Comparison of ENCODE assay signal across 31 cellular contexts in the genomic region with DNA sequence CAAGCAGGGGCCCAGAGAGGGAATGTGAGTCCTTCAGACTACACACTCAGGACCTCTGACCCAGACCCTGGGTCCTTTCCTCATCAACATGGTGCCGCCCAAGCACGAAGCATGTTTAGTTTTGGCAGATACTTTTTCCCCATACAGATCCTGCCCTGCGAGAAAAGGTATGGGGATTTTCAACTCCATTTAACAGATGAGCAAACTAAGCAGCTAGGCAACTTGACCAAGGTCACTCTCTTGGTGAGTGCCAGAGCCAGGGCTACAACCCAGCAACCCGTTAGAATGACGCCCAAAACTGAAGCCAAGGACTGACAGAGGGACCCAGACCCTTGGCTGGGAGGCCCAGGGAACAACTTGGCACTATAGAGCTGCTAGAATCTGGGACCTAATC. TPM values are rescaled to one million over a fixed set of nuclear protein-coding genes. Genes with fewer than 3 reads are reported as not detected.
"Had no signal": no experiment of that assay in that cellular context is flagged by ENCODE, and none has a peak within 500 bp of the region (broad histone marks: within the 10 kb centered on the region; RNA-seq: fewer than 3 reads in every experiment).

No MANE protein-coding gene starts in this region.

- H3K27me3 Mint-ChIP-seq: activated CD4-positive, alpha-beta memory T cell treated with anti-CD3 and anti-CD28 coated beads for 36 hours; activated naive CD4-positive, alpha-beta T cell treated with anti-CD3 and anti-CD28 coated beads, Interleukin-2, amount 10 ng/mL, durations not matched to agents 7 days and 5 days; T-helper 17 cell had no signal

- H3K4me3 Mint-ChIP-seq: activated B cell treated with CpG ODN at 0.5 μM for 24 hours; activated CD4-positive, alpha-beta memory T cell treated with anti-CD3 and anti-CD28 coated beads for 36 hours; activated CD8-positive, alpha-beta memory T cell treated with anti-CD3 and anti-CD28 coated beads, Interleukin-2, amount 10 ng/mL, durations not matched to agents 7 days and 5 days; activated CD8-positive, alpha-beta T cell treated with anti-CD3 and anti-CD28 coated beads, Interleukin-2, amount 10 ng/mL, durations not matched to agents 7 days and 5 days; activated naive CD4-positive, alpha-beta T cell treated with anti-CD3 and anti-CD28 coated beads, Interleukin-2, amount 10 ng/mL, durations not matched to agents 7 days and 5 days; activated naive CD8-positive, alpha-beta T cell treated with anti-CD3 and anti-CD28 coated beads, Interleukin-2, amount 10 ng/mL, durations not matched to agents 7 days and 5 days; activated T-helper 1 cell treated with anti-CD3 and anti-CD28 coated beads, Interleukin-12 subunit alpha, Interleukin-12 subunit beta, Interleukin-2, Interleukin-4 antibody, amounts not matched to agents 30 ng/mL and 10 ng/mL and 1 ng/mL, durations not matched to agents 14 hours and 24 hours and 36 hours; T-helper 17 cell; T-helper 2 cell treated with Interferon-gamma antibody and Interleukin-4, amounts not matched to agents 5 μg/mL and 100 μg/mL, for 36 hours had no signal

- H3K4me1 ChIP-seq: ascending aorta had no signal

- H3K27ac Mint-ChIP-seq: activated B cell treated with CpG ODN at 0.5 μM for 24 hours; activated CD4-positive, alpha-beta memory T cell treated with anti-CD3 and anti-CD28 coated beads for 36 hours; activated CD8-positive, alpha-beta memory T cell treated with anti-CD3 and anti-CD28 coated beads, Interleukin-2, amount 10 ng/mL, durations not matched to agents 7 days and 5 days; activated CD8-positive, alpha-beta T cell treated with anti-CD3 and anti-CD28 coated beads, Interleukin-2, amount 10 ng/mL, durations not matched to agents 7 days and 5 days; activated naive CD4-positive, alpha-beta T cell treated with anti-CD3 and anti-CD28 coated beads, Interleukin-2, amount 10 ng/mL, durations not matched to agents 7 days and 5 days; activated naive CD4-positive, alpha-beta T cell treated with anti-CD3 and anti-CD28 coated beads, Interleukin-2, amount 50 U/mL, for 72 hours; activated naive CD8-positive, alpha-beta T cell treated with anti-CD3 and anti-CD28 coated beads, Interleukin-2, amount 10 ng/mL, durations not matched to agents 7 days and 5 days; activated T-helper 1 cell treated with anti-CD3 and anti-CD28 coated beads, Interleukin-12 subunit alpha, Interleukin-12 subunit beta, Interleukin-2, Interleukin-4 antibody, amounts not matched to agents 30 ng/mL and 10 ng/mL and 1 ng/mL, durations not matched to agents 14 hours and 24 hours and 36 hours; activated T-helper 2 cell treated with anti-CD3 and anti-CD28 coated beads, Interferon-gamma antibody, Interleukin-2, Interleukin-4, amounts not matched to agents 10 μg/mL and 5 μg/mL and 100 μg/mL, durations not matched to agents 14 hours and 24 hours and 36 hours; T-helper 17 cell; T-helper 2 cell treated with Interferon-gamma antibody and Interleukin-4, amounts not matched to agents 5 μg/mL and 100 μg/mL, for 36 hours had no signal

- H3K36me3 ChIP-seq: ascending aorta, brain microvascular endothelial cell, WERI-Rb-1 had no signal

- DNase-seq: activated B cell treated with CpG ODN at 0.5 μM for 24 hours; activated CD4-positive, alpha-beta memory T cell treated with anti-CD3 and anti-CD28 coated beads for 36 hours; activated CD4-positive, alpha-beta T cell treated with anti-CD3 and anti-CD28 coated beads for 48 hours; activated CD8-positive, alpha-beta memory T cell treated with anti-CD3 and anti-CD28 coated beads, Interleukin-2, amount 10 ng/mL, durations not matched to agents 7 days and 5 days; activated CD8-positive, alpha-beta memory T cell treated with anti-CD3 and anti-CD28 coated beads, Interleukin-2, amount 50 U/mL, for 4 hours; activated CD8-positive, alpha-beta T cell treated with anti-CD3 and anti-CD28 coated beads, Interleukin-2, amount 10 ng/mL, durations not matched to agents 7 days and 5 days; activated effector memory CD4-positive, alpha-beta T cell treated with anti-CD3 and anti-CD28 coated beads, Interleukin-2, amount 50 U/mL, for 16 hours; activated naive CD4-positive, alpha-beta T cell; activated naive CD4-positive, alpha-beta T cell treated with anti-CD3 and anti-CD28 coated beads, Interleukin-2, amount 10 ng/mL, durations not matched to agents 7 days and 5 days; activated naive CD8-positive, alpha-beta T cell treated with anti-CD3 and anti-CD28 coated beads, Interleukin-2, amount 10 ng/mL, durations not matched to agents 7 days and 5 days; activated T-cell treated with anti-CD3 and anti-CD28 coated beads, Interleukin-2, amount 50 U/mL, for 1 hour; activated T-cell treated with anti-CD3 and anti-CD28 coated beads, Interleukin-2, amount 50 U/mL, for 48 hours; brain microvascular endothelial cell; cortex of kidney; dermis blood vessel endothelial cell; effector CD8-positive, alpha-beta T cell; foreskin fibroblast; T-helper 1 cell; T-helper 17 cell; T1000; WERI-Rb-1 had no signal

- H3K27ac ChIP-seq: ascending aorta, brain microvascular endothelial cell, WERI-Rb-1 had no signal

- H3K4me1 Mint-ChIP-seq: activated B cell treated with CpG ODN at 0.5 μM for 24 hours; activated CD8-positive, alpha-beta memory T cell treated with anti-CD3 and anti-CD28 coated beads, Interleukin-2, amount 10 ng/mL, durations not matched to agents 7 days and 5 days; activated naive CD4-positive, alpha-beta T cell treated with anti-CD3 and anti-CD28 coated beads, Interleukin-2, amount 10 ng/mL, durations not matched to agents 7 days and 5 days; activated naive CD8-positive, alpha-beta T cell treated with anti-CD3 and anti-CD28 coated beads, Interleukin-2, amount 10 ng/mL, durations not matched to agents 7 days and 5 days; T-helper 17 cell had no signal

- H3K36me3 Mint-ChIP-seq: activated CD8-positive, alpha-beta memory T cell treated with anti-CD3 and anti-CD28 coated beads, Interleukin-2, amount 10 ng/mL, durations not matched to agents 7 days and 5 days; activated naive CD4-positive, alpha-beta T cell treated with anti-CD3 and anti-CD28 coated beads, Interleukin-2, amount 10 ng/mL, durations not matched to agents 7 days and 5 days; activated naive CD8-positive, alpha-beta T cell treated with anti-CD3 and anti-CD28 coated beads, Interleukin-2, amount 10 ng/mL, durations not matched to agents 7 days and 5 days had no signal

- FAIRE-seq: bronchial epithelial cell, colon, frontal cortex had no signal

- H3K27me3 ChIP-seq: ascending aorta had no signal

- H3K4me3 ChIP-seq: ascending aorta had no signal

- ATAC-seq: activated CD4-positive, CD25-positive, alpha-beta regulatory T cell treated with anti-CD3 and anti-CD28 coated beads, Interleukin-2, amount 50 U/mL, for 24 hours; activated CD8-positive, alpha-beta memory T cell treated with anti-CD3 and anti-CD28 coated beads, Interleukin-2, amount 10 ng/mL, durations not matched to agents 7 days and 5 days; activated CD8-positive, alpha-beta T cell treated with anti-CD3 and anti-CD28 coated beads, Interleukin-2, amount 10 ng/mL, durations not matched to agents 7 days and 5 days; activated naive CD4-positive, alpha-beta T cell treated with anti-CD3 and anti-CD28 coated beads, Interleukin-2, amount 50 U/mL, for 72 hours; esophagus mucosa; T-helper 17 cell had no signal

RNA-seq across cellular contexts. Expression of a gene that starts 40.3 kb away (rescaled TPM):
- total RNA-seq: activated B cell treated with CpG ODN at 0.5 μM for 24 hours; activated CD8-positive, alpha-beta T cell treated with anti-CD3 and anti-CD28 coated beads, Interleukin-2, amount 10 ng/mL, durations not matched to agents 7 days and 5 days; activated naive CD4-positive, alpha-beta T cell treated with anti-CD3 and anti-CD28 coated beads, Interleukin-2, amount 50 U/mL, for 72 hours; activated naive CD8-positive, alpha-beta T cell treated with anti-CD3 and anti-CD28 coated beads, Interleukin-2, amount 10 ng/mL, durations not matched to agents 7 days and 5 days; activated T-helper 1 cell treated with anti-CD3 and anti-CD28 coated beads, Interleukin-12 subunit alpha, Interleukin-12 subunit beta, Interleukin-2, Interleukin-4 antibody, amounts not matched to agents 30 ng/mL and 10 ng/mL and 1 ng/mL, durations not matched to agents 14 hours and 24 hours and 36 hours; activated T-helper 2 cell treated with anti-CD3 and anti-CD28 coated beads, Interferon-gamma antibody, Interleukin-2, Interleukin-4, amounts not matched to agents 10 μg/mL and 5 μg/mL and 100 μg/mL, durations not matched to agents 14 hours and 24 hours and 36 hours; T-helper 17 cell had no signal
